ENCODE assay signal across 8 cellular contexts in the genomic region with DNA sequence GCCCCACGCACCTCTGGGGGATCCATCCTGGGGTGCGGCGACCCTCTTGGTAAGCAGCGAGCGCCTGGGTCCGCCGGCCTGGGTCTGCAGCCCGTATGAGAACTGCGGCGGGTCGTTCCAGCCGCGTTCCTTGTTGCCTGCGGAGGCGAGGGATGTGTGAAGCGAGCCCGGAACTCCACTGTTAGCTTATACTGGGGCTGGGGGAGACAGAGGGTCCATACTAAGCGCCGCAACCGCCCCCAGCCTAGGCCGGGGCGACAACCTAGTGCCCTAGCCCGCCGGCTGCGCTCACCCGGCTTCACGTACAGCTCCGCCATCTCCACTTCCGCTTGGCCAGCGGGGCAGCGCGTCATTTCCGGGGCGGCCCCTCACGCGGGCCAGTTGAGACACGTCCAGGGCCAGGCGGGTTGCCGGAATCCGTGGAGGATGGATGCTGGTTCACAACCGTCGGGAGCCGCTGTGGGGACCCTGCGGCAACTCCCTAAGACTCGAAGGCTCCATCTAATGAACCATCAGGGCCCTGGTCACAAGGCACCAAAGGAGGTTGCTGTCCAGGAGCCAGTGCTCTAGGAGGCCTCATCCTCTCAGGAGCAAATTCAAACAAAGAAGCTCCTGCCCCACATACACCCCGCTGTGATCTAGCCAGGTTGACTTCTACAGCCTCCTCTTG. TPM values are rescaled to one million over a fixed set of nuclear protein-coding genes. Genes with fewer than 3 reads are reported as not detected.
DNase-seq lines count a peak whose midpoint lies in the region; ATAC-seq, FAIRE-seq and TF ChIP-seq lines count a peak whose summit lies in the region.

SRA1 (minus strand) TSS at position 338 of the 670 bp plus-strand sequence; CDS start at position 317, 21 bp downstream.

- no peaks in the 10 kb centered on the region for H3K27me3 ChIP-seq in NT2/D1 (ENCODE audit: insufficient read depth, insufficient read length)

- TF ChIP-seq CTCF in endothelial cell (IDR thresholded peaks at IDR 0.05; ENCODE audit: unreplicated experiment), result no peak

- H3K27ac Mint-ChIP-seq in endothelial cell (ENCODE audit: unreplicated experiment), result peak within 1 kb of the TSS; percentile 77

- H3K4me3 ChIP-seq in NT2/D1 (ENCODE audit: insufficient read length, low read depth), result peak within 1 kb of the TSS; percentile 73

- peaks cover 35% of the 10 kb centered on the region for H3K36me3 Mint-ChIP-seq in endothelial cell (ENCODE audit: low read depth, unreplicated experiment)

- no peaks in the 10 kb centered on the region for H3K9me3 ChIP-seq in NT2/D1 (ENCODE audit: insufficient read depth, low read length)

- peaks cover 50% of the 10 kb centered on the region for H3K36me3 ChIP-seq in NT2/D1 (ENCODE audit: insufficient read depth, insufficient read length, low read length)

- peaks cover 2% of the 10 kb centered on the region for H3K4me1 ChIP-seq in NT2/D1 (ENCODE audit: insufficient read depth, insufficient read length)

- DNase-seq in Caki2 (ENCODE audit: low read depth), result peak; percentile 84
- DNase-seq in HTR-8/SVneo (ENCODE audit: insufficient read length, low spot score), result peak; percentile 95
- DNase-seq in NT2/D1 (ENCODE audit: low read depth, low spot score), result peak; percentile 77
- DNase-seq in activated CD8-positive, alpha-beta memory T cell treated with anti-CD3 and anti-CD28 coated beads, Interleukin-2, amount 50 U/mL, for 4 hours, result peak; percentile 80
- peak; percentile 88 for DNase-seq in endothelial cell (ENCODE audit: low spot score)
- peak; percentile 95 for DNase-seq in midbrain (lab: John Stamatoyannopoulos, UW)
- DNase-seq in stimulated activated CD8-positive, alpha-beta memory T cell treated with anti-CD3 and anti-CD28 coated beads, Interleukin-15, amount 100 ng/mL, for 48 hours (ENCODE audit: low read depth in 2 of 2), result peak; percentile 84 to 90

- no peaks in the 10 kb centered on the region for H3K9me3 Mint-ChIP-seq in endothelial cell (ENCODE audit: unreplicated experiment)

- peak within 1 kb of the TSS; percentile 93 for H3K9ac ChIP-seq in NT2/D1 (ENCODE audit: insufficient read length, low read depth)

- ATAC-seq in GM21381 (IDR thresholded peaks at IDR 0.05; ENCODE audit: unreplicated experiment), result peak; percentile 97

- H3K4me3 Mint-ChIP-seq in endothelial cell (ENCODE audit: unreplicated experiment), result peak within 1 kb of the TSS; percentile 93

- in situ Hi-C loops in Caki2 (cut with HindIII; ENCODE audit: low pct_unique_long_range_greater_than_20kb, low sequenced_read_pairs), result no loop called here

- FAIRE-seq in HTR-8/SVneo (lab: Jason Lieb, UNC), result peak; percentile 97

- peaks cover 21% of the 10 kb centered on the region for H3K4me1 Mint-ChIP-seq in endothelial cell (ENCODE audit: unreplicated experiment)

- H3K27me3 Mint-ChIP-seq in endothelial cell (ENCODE audit: unreplicated experiment), result peaks cover 17% of the 10 kb centered on the region

RNA-seq across cellular contexts. Expression of gene SRA1, which starts in this region (rescaled TPM):
- total RNA-seq in Caki2 (2014; rRNA removed; shearing (Covaris generic); ENCODE audit: low replicate concordance), result 56.0 and 57.8 TPM in 2 replicates
- total RNA-seq in endothelial cell (ENCODE audit: unreplicated experiment), result 17.1 TPM

Comparison
In these comparisons a context has a peak if more than half of its experiments do, and no peak if none do; other contexts are left out.
1. Peak in every context shown above with its lines: DNase-seq, ATAC-seq and H3K4me3 ChIP-seq.